In the genomic region with DNA sequence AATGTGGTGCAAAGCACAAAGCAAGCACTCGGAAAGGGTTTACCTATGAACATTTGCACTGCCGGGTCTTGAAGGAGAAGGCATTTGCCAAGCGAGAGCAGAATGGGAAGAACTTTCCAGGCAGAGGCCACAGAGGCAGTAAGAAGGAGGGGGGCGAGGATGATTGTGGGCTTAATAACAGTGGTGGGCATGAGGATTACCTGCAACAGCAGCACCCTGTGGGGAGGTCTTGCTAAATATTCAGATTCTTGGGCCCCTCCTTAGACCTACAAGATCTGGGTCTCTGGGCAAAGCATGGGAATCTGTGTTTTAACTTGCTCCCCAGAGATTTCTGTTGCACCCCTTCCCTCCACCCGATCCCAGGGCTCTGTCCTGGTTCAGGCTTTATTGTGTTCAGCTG, we compare ENCODE assay signal across 13 cellular contexts.
A peak's percentile ranks its signal among the peaks of the same experiment; 100 is the strongest.
DNase-seq lines count a peak whose midpoint lies in the region; FAIRE-seq and TF ChIP-seq lines count a peak whose summit lies in the region.
"Had no signal": no experiment of that assay in that cellular context is flagged by ENCODE, and none has a peak within 500 bp of the region (broad histone marks: within the 10 kb centered on the region; RNA-seq: fewer than 3 reads in every experiment).

No MANE protein-coding gene starts in this region.

- H2BK12ac ChIP-seq in H1 (ENCODE audit: low read depth, low read length) = no peak overlapping the region

- H3K9ac ChIP-seq in H1 (replicated peaks in 1 of 4; ENCODE audit: extremely low read depth in 1 of 4, low read depth in 3 of 4, low read length in 3 of 4) = no peak overlapping the region
- peak overlapping the region; percentile 14 for H3K9ac ChIP-seq in neural cell (ENCODE audit: low read length)

- H3K36me3 ChIP-seq in H1 (ENCODE audit: control insufficient read depth in 2 of 4, insufficient read depth in 4 of 4, low read length in 3 of 4) (no peaks in the 10 kb centered on the region), neural cell (ENCODE audit: insufficient read depth, low read length) (no peaks in the 10 kb centered on the region), BE2C (no peaks in the 10 kb centered on the region), H7 (replicated peaks; ENCODE audit: control insufficient read depth, insufficient read depth, low read length) (no peaks in the 10 kb centered on the region)

- intact Hi-C loops in posterior cingulate gyrus (cut with DNase I) = loop anchor here (1.0 to 10.0 kb wide), 6 partner anchors 76 to 854 kb away; a partner anchor contains a TSS

- no peak overlapping the region for H2BK5ac ChIP-seq in H1 (ENCODE audit: low read depth, low read length)

- peaks cover 3 to 14% (median 5%) of the 10 kb centered on the region in 4 experiments; a peak in 4 of 7 replicates for H3K4me1 ChIP-seq in H1 (replicated peaks in 1 of 4; ENCODE audit: control insufficient read depth in 3 of 4, insufficient read depth in 4 of 4, low read length in 3 of 4)
- no peaks in the 10 kb centered on the region for H3K4me1 ChIP-seq in BE2C

- WGBS in H1 (ENCODE audit: extremely low coverage in 1 of 2, insufficient coverage in 1 of 2, insufficient read length in 1 of 2, insufficient replicate concordance in 2 of 2, low coverage in 1 of 2, low lambda C conversion rate in 2 of 2, missing lambda C conversion rate in 1 of 2), 2 experiments = 81% methylated on average over 5 of the region's 5 CpGs; no CpG with 5 or more reads in 1 of the 2 experiments

- no peak overlapping the region for H3K56ac ChIP-seq in H1 (replicated peaks; ENCODE audit: insufficient read length, low read depth, low read length)

- peaks cover 12% of the 10 kb centered on the region for H3K23me2 ChIP-seq in H1 (ENCODE audit: low read depth, low read length)

- H3K79me1 ChIP-seq in H1 (ENCODE audit: low read depth, low read length) = no peaks in the 10 kb centered on the region

- H3K18ac ChIP-seq in H1 (ENCODE audit: extremely low read depth, low read length) = no peak overlapping the region

- H2BK120ac ChIP-seq in H1 (replicated peaks; ENCODE audit: low read depth, low read length) = no peak overlapping the region

- TF ChIP-seq POLR2A in H1 (IDR thresholded peaks at IDR 0.05; ENCODE audit: control extremely low read depth in 1 of 2, low read depth in 2 of 2, low read length in 2 of 2) = no peak

- H3K27ac ChIP-seq in H1 (ENCODE audit: low read depth, low read length) (no peak overlapping the region), neural cell (ENCODE audit: low read length) (peak overlapping the region; percentile 28)

- no peak for FAIRE-seq in H1 (lab: Jason Lieb, UNC)
- FAIRE-seq: colon had no signal

- H3K27ac Mint-ChIP-seq in activated naive CD4-positive, alpha-beta T cell treated with anti-CD3 and anti-CD28 coated beads, Interleukin-2, amount 50 U/mL, for 24 hours = peak overlapping the region; percentile 31
- H3K27ac Mint-ChIP-seq in activated naive CD4-positive, alpha-beta T cell treated with anti-CD3 and anti-CD28 coated beads, Interleukin-2, amount 10 ng/mL, durations not matched to agents 7 days and 5 days = no peak overlapping the region
- H3K27ac Mint-ChIP-seq: activated T-helper 2 cell treated with anti-CD3 and anti-CD28 coated beads, Interferon-gamma antibody, Interleukin-2, Interleukin-4, amounts not matched to agents 10 μg/mL and 5 μg/mL and 100 μg/mL, durations not matched to agents 14 hours and 24 hours and 36 hours; HFFc6; memory B cell had no signal

- no peak for DNase-seq in activated naive CD4-positive, alpha-beta T cell treated with anti-CD3 and anti-CD28 coated beads, Interleukin-2, amount 10 ng/mL, durations not matched to agents 7 days and 5 days
- no peak for DNase-seq in H1 (ENCODE audit: low read depth in 1 of 2, low spot score in 2 of 2)
- no peak for DNase-seq in posterior cingulate gyrus
- DNase-seq in HT-29 (ENCODE audit: low spot score) = no peak
- DNase-seq in BE2C = no peak
- DNase-seq in H7 = no peak
- DNase-seq: HFFc6 had no signal

- H3K9me2 ChIP-seq in neural cell (ENCODE audit: insufficient read depth, low read length) = no peaks in the 10 kb centered on the region

- POLR2A ChIA-PET in H1 (lab: Charles Lee; ENCODE audit: partially characterized antibody) = interaction anchor here (2.4 kb wide), 1 partner anchor 124 kb away, joined by 18 read pairs; a partner anchor contains a TSS

- 0 out of 2 replicates have a peak overlapping the region, but pooled peaks have one; percentile 6 for H2AK5ac ChIP-seq in H1 (ENCODE audit: low read depth, low read length)

- no peak overlapping the region for H3K4ac ChIP-seq in H1 (replicated peaks; ENCODE audit: insufficient read length, low read depth, low read length)

- H3K4me2 ChIP-seq in H1 (ENCODE audit: insufficient read depth in 1 of 2, low read depth in 2 of 2, low read length in 2 of 2) (peak overlapping the region in 1 of 2 experiments; percentile 93; a peak in 2 of 4 replicates), neural cell (ENCODE audit: low read length) (no peak overlapping the region)

- no peak overlapping the region for H4K8ac ChIP-seq in H1 (ENCODE audit: extremely low read depth, insufficient read depth, low read length)

- no peak overlapping the region for H3K23ac ChIP-seq in H1 (ENCODE audit: insufficient read length)

- H3K9me3 Mint-ChIP-seq in activated naive CD4-positive, alpha-beta T cell treated with anti-CD3 and anti-CD28 coated beads, Interleukin-2, amount 50 U/mL, for 24 hours = no peaks in the 10 kb centered on the region
- H3K9me3 Mint-ChIP-seq in activated naive CD4-positive, alpha-beta T cell treated with anti-CD3 and anti-CD28 coated beads, Interleukin-2, amount 10 ng/mL, durations not matched to agents 7 days and 5 days = no peaks in the 10 kb centered on the region
- H3K9me3 Mint-ChIP-seq: activated T-helper 2 cell treated with anti-CD3 and anti-CD28 coated beads, Interferon-gamma antibody, Interleukin-2, Interleukin-4, amounts not matched to agents 10 μg/mL and 5 μg/mL and 100 μg/mL, durations not matched to agents 14 hours and 24 hours and 36 hours; HFFc6; memory B cell had no signal

- CTCF ChIA-PET in activated naive CD4-positive, alpha-beta T cell treated with anti-CD3 and anti-CD28 coated beads, Interleukin-2, amount 10 ng/mL, durations not matched to agents 7 days and 5 days (lab: Charles Lee) = interaction anchor here (1.3 to 5.0 kb wide), 2 partner anchors 54 to 93 kb away, joined by 3 to 63 read pairs; no protein-coding TSS in a partner anchor
- CTCF ChIA-PET in H1 (lab: Charles Lee; ENCODE audit: partially characterized antibody) = interaction anchor here (1.3 to 3.0 kb wide), 5 partner anchors 10 to 224 kb away, joined by 3 to 82 read pairs (median 6); no protein-coding TSS in a partner anchor

- H2BK15ac ChIP-seq in H1 (ENCODE audit: low read length) = no peak overlapping the region

- no peak overlapping the region; a peak in 1 of 8 replicates for H3K4me3 ChIP-seq in H1 (ENCODE audit: extremely low read depth in 1 of 4, insufficient read depth in 2 of 4, low read depth in 3 of 4, low read length in 4 of 4)
- peak overlapping the region; percentile 32 for H3K4me3 ChIP-seq in neural cell (ENCODE audit: low read length)
- no peak overlapping the region for H3K4me3 ChIP-seq in BE2C (ENCODE audit: low read depth, low read length)
- H3K4me3 ChIP-seq in H7 (ENCODE audit: insufficient read depth, low read depth, low read length) = no peak overlapping the region

- no peak overlapping the region for H2AFZ ChIP-seq in H1 (ENCODE audit: low read length)
- H2AFZ ChIP-seq in neural cell (ENCODE audit: low read depth, low read length) = no peak overlapping the region

- no peak overlapping the region for H4K5ac ChIP-seq in H1 (ENCODE audit: insufficient read length, low read depth, low read length)

- TF ChIP-seq CTCF in H1 (IDR thresholded peaks at IDR 0.05; ENCODE audit: control extremely low read depth in 1 of 3, insufficient read depth in 1 of 3, low read depth in 1 of 3, low read length in 3 of 3) (no peak), neural cell (IDR thresholded peaks at IDR 0.05; ENCODE audit: poor library complexity, severe bottlenecking) (no peak), BE2C (IDR thresholded peaks at IDR 0.05; ENCODE audit: low read depth, low read length) (no peak)

- peaks cover 20% of the 10 kb centered on the region for H3K27me3 Mint-ChIP-seq in activated naive CD4-positive, alpha-beta T cell treated with anti-CD3 and anti-CD28 coated beads, Interleukin-2, amount 50 U/mL, for 24 hours
- peaks cover 77% of the 10 kb centered on the region for H3K27me3 Mint-ChIP-seq in activated naive CD4-positive, alpha-beta T cell treated with anti-CD3 and anti-CD28 coated beads, Interleukin-2, amount 10 ng/mL, durations not matched to agents 7 days and 5 days

- no peaks in the 10 kb centered on the region for H3K79me2 ChIP-seq in H1 (ENCODE audit: control insufficient read depth in 1 of 2, insufficient read depth in 2 of 2, low read length in 2 of 2)
- H3K79me2 ChIP-seq in neural cell (replicated peaks; ENCODE audit: insufficient read depth, low read length) = no peaks in the 10 kb centered on the region

- TF ChIP-seq RAD21 in H1 (IDR thresholded peaks at IDR 0.05 in 1 of 2, conservative IDR thresholded peaks at IDR 0.05 in 1 of 2; ENCODE audit: low read depth in 2 of 2, low read length in 2 of 2) (no peak), neural cell (conservative IDR thresholded peaks at IDR 0.05) (no peak)

- H3K4me3 Mint-ChIP-seq in activated naive CD4-positive, alpha-beta T cell treated with anti-CD3 and anti-CD28 coated beads, Interleukin-2, amount 50 U/mL, for 24 hours = no peak overlapping the region
- no peak overlapping the region for H3K4me3 Mint-ChIP-seq in activated naive CD4-positive, alpha-beta T cell treated with anti-CD3 and anti-CD28 coated beads, Interleukin-2, amount 10 ng/mL, durations not matched to agents 7 days and 5 days
- H3K4me3 Mint-ChIP-seq: HFFc6 had no signal

- peaks cover 28% of the 10 kb centered on the region for H3K4me1 Mint-ChIP-seq in activated naive CD4-positive, alpha-beta T cell treated with anti-CD3 and anti-CD28 coated beads, Interleukin-2, amount 50 U/mL, for 24 hours
- H3K4me1 Mint-ChIP-seq in activated naive CD4-positive, alpha-beta T cell treated with anti-CD3 and anti-CD28 coated beads, Interleukin-2, amount 10 ng/mL, durations not matched to agents 7 days and 5 days = peaks cover 27% of the 10 kb centered on the region

- no peak overlapping the region for H3K14ac ChIP-seq in H1 (ENCODE audit: insufficient read length)

- H3K9me3 ChIP-seq in H1 (ENCODE audit: insufficient read depth in 2 of 2, low read depth in 1 of 2, low read length in 1 of 2) = no peaks in the 10 kb centered on the region; a peak in 1 of 4 replicates
- H3K9me3 ChIP-seq in neural cell (ENCODE audit: low read length) = no peaks in the 10 kb centered on the region
- no peaks in the 10 kb centered on the region for H3K9me3 ChIP-seq in BE2C

- H4K20me1 ChIP-seq in H1 (replicated peaks in 1 of 2; ENCODE audit: control insufficient read depth in 1 of 2, insufficient read depth in 2 of 2, low read length in 2 of 2) = no peaks in the 10 kb centered on the region
- H4K20me1 ChIP-seq in neural cell (ENCODE audit: insufficient read depth) = no peaks in the 10 kb centered on the region

- no peak overlapping the region for H2BK20ac ChIP-seq in H1 (ENCODE audit: low read length)

- no peaks in the 10 kb centered on the region for H3F3A ChIP-seq in neural cell (ENCODE audit: insufficient read depth, low read length, poor library complexity, severe bottlenecking)

- TF ChIP-seq EP300 in H1 (IDR thresholded peaks at IDR 0.05; ENCODE audit: borderline replicate concordance in 1 of 2, low read depth in 2 of 2, low read length in 2 of 2) = no peak
- TF ChIP-seq EP300 in neural cell (conservative IDR thresholded peaks at IDR 0.05; ENCODE audit: poor library complexity, severe bottlenecking) = no peak

- no peaks in the 10 kb centered on the region for H3K36me3 Mint-ChIP-seq in activated naive CD4-positive, alpha-beta T cell treated with anti-CD3 and anti-CD28 coated beads, Interleukin-2, amount 50 U/mL, for 24 hours
- H3K36me3 Mint-ChIP-seq in activated naive CD4-positive, alpha-beta T cell treated with anti-CD3 and anti-CD28 coated beads, Interleukin-2, amount 10 ng/mL, durations not matched to agents 7 days and 5 days = no peaks in the 10 kb centered on the region
- H3K36me3 Mint-ChIP-seq: memory B cell, naive B cell had no signal

- H4K91ac ChIP-seq in H1 (replicated peaks; ENCODE audit: insufficient read length, low read length) = no peak overlapping the region

- H3K27me3 ChIP-seq in H1 (replicated peaks in 1 of 4; ENCODE audit: control insufficient read depth in 3 of 4, extremely low read depth in 1 of 4, insufficient read depth in 3 of 4, low read length in 3 of 4) (peaks cover 0 to 11% (median 10%) of the 10 kb centered on the region in 4 experiments; a peak in 5 of 7 replicates), neural cell (ENCODE audit: insufficient read depth, low read depth, low read length) (no peaks in the 10 kb centered on the region), BE2C (no peaks in the 10 kb centered on the region), H7 (ENCODE audit: control insufficient read depth, insufficient read depth, low read length) (peaks cover 14% of the 10 kb centered on the region)
